ENCODE assay signal across 18 cellular contexts in genomic region chr7:152847491-152847890, GRCh38.
DNase-seq lines count a peak whose midpoint lies in the region; ATAC-seq and TF ChIP-seq lines count a peak whose summit lies in the region.
"Had no signal": no experiment of that assay in that cellular context is flagged by ENCODE, and none has a peak within 500 bp of the region (broad histone marks: within the 10 kb centered on the region; RNA-seq: fewer than 3 reads in every experiment).

No MANE protein-coding gene starts in this region.

- peaks cover 31% of the 10 kb centered on the region for H3K36me3 Mint-ChIP-seq in brain
- H3K36me3 Mint-ChIP-seq in neural crest cell (ENCODE audit: low read depth), result peaks cover 6% of the 10 kb centered on the region

- H3K4me2 ChIP-seq in Loucy (ENCODE audit: low read depth, low read length, poor library complexity, severe bottlenecking) (peak overlapping the region; percentile 25), mesendoderm (ENCODE audit: low read length) (no peak overlapping the region)

- H3K9me3 ChIP-seq in Loucy (ENCODE audit: insufficient read depth, low read depth, low read length), result no peaks in the 10 kb centered on the region
- H3K9me3 ChIP-seq: Peyer's patch had no signal

- no peaks in the 10 kb centered on the region for H3K79me2 ChIP-seq in Loucy (ENCODE audit: insufficient read depth, low read length)
- no peaks in the 10 kb centered on the region for H3K79me2 ChIP-seq in mesendoderm (ENCODE audit: control insufficient read depth, insufficient read depth, low read length)

- H3K27ac ChIP-seq in mesendoderm (ENCODE audit: low read depth, low read length) (no peak overlapping the region), coronary artery (no peak overlapping the region)
- H3K27ac ChIP-seq: Peyer's patch had no signal

- ATAC-seq in GM19324 (IDR thresholded peaks at IDR 0.05; ENCODE audit: low FRiP score, unreplicated experiment) (no peak), HG02938 (IDR thresholded peaks at IDR 0.05; ENCODE audit: unreplicated experiment) (no peak)
- ATAC-seq: GM12878 had no signal

- H2AFZ ChIP-seq in Loucy (ENCODE audit: low read length), result no peak overlapping the region

- no peaks in the 10 kb centered on the region for H3K9me3 Mint-ChIP-seq in brain
- no peaks in the 10 kb centered on the region for H3K9me3 Mint-ChIP-seq in neural crest cell
- H3K9me3 Mint-ChIP-seq: CD4-positive, alpha-beta memory T cell had no signal

- no peak overlapping the region for H3K23ac ChIP-seq in mesendoderm (ENCODE audit: low read length)

- DNase-seq in AG08395 (ENCODE audit: low spot score) (peak; percentile 0), neural crest cell (ENCODE audit: low read depth, low spot score) (no peak), mesendoderm (no peak), coronary artery (ENCODE audit: low spot score) (no peak)
- DNase-seq: CD4-positive, alpha-beta memory T cell; EL; GOT3; KBM-7; MV-4-11; NCI-H1436; NCI-H1930; NCI-H2171; Peyer's patch had no signal

- H3K36me3 ChIP-seq in Loucy (ENCODE audit: insufficient read depth, low read length), result no peaks in the 10 kb centered on the region
- H3K36me3 ChIP-seq in mesendoderm (ENCODE audit: control insufficient read depth, insufficient read depth, low read length), result no peaks in the 10 kb centered on the region
- H3K36me3 ChIP-seq: Peyer's patch had no signal

- H3K27ac Mint-ChIP-seq in brain, result peak overlapping the region in 3 of 5 experiments; percentile 28 to 79 (median 74)
- H3K27ac Mint-ChIP-seq in neural crest cell (ENCODE audit: unreplicated experiment), result peak overlapping the region; percentile 8
- H3K27ac Mint-ChIP-seq: CD4-positive, alpha-beta memory T cell had no signal

- no peaks in the 10 kb centered on the region for H3F3A ChIP-seq in Loucy (ENCODE audit: low read depth)

- H2BK5ac ChIP-seq in mesendoderm (ENCODE audit: low read length), result no peak overlapping the region

- H3K4me1 Mint-ChIP-seq in brain (peaks cover 10% of the 10 kb centered on the region), neural crest cell (no peaks in the 10 kb centered on the region)

- no peak overlapping the region for H2AK5ac ChIP-seq in mesendoderm (ENCODE audit: low read length)

- H3K4me1 ChIP-seq in Loucy (ENCODE audit: insufficient read depth, low read length, poor library complexity, severe bottlenecking) (peaks cover 3% of the 10 kb centered on the region), mesendoderm (ENCODE audit: control insufficient read depth, low read depth, low read length) (no peaks in the 10 kb centered on the region)
- H3K4me1 ChIP-seq: Peyer's patch had no signal

- no peak overlapping the region for H3K4me3 ChIP-seq in Loucy (ENCODE audit: low read length, poor library complexity, severe bottlenecking)
- H3K4me3 ChIP-seq in mesendoderm (ENCODE audit: low read length), result no peak overlapping the region
- H3K4me3 ChIP-seq in coronary artery, result no peak overlapping the region
- H3K4me3 ChIP-seq: GM12878, Peyer's patch had no signal

- WGBS in mesendoderm (ENCODE audit: extremely low coverage, insufficient coverage, low lambda C conversion rate), result no CpG with 5 or more reads among the region's 7 CpGs

- H2BK120ac ChIP-seq in mesendoderm (ENCODE audit: low read depth, low read length), result no peak overlapping the region

- H3K4ac ChIP-seq in mesendoderm (ENCODE audit: low read depth, low read length), result no peak overlapping the region

- no peak overlapping the region for H4K5ac ChIP-seq in mesendoderm (ENCODE audit: low read length)

- no peak overlapping the region for H3K9ac ChIP-seq in Loucy (ENCODE audit: low read depth, low read length, poor library complexity, severe bottlenecking)
- no peak overlapping the region for H3K9ac ChIP-seq in mesendoderm (ENCODE audit: low read length)

- no peak overlapping the region for H3K18ac ChIP-seq in mesendoderm (ENCODE audit: low read length)

- H3K27me3 Mint-ChIP-seq in brain, result peaks cover 8% of the 10 kb centered on the region
- no peaks in the 10 kb centered on the region for H3K27me3 Mint-ChIP-seq in neural crest cell (ENCODE audit: low read depth)
- H3K27me3 Mint-ChIP-seq: CD4-positive, alpha-beta memory T cell had no signal

- no peaks in the 10 kb centered on the region for H4K20me1 ChIP-seq in Loucy (ENCODE audit: insufficient read depth, low read length, poor library complexity, severe bottlenecking)

- H2BK15ac ChIP-seq in mesendoderm (replicated peaks; ENCODE audit: low read depth), result no peak overlapping the region

- TF ChIP-seq CTCF in Loucy (conservative IDR thresholded peaks at IDR 0.05; ENCODE audit: low read length), result no peak
- TF ChIP-seq CTCF in brain (conservative IDR thresholded peaks at IDR 0.05), result no peak
- TF ChIP-seq CTCF in neural crest cell (conservative IDR thresholded peaks at IDR 0.05), result no peak
- no peak for TF ChIP-seq CTCF in coronary artery (IDR thresholded peaks at IDR 0.05)

- H3K9me2 ChIP-seq in Loucy (replicated peaks; ENCODE audit: low read depth, low read length), result no peaks in the 10 kb centered on the region

- H3K4me3 Mint-ChIP-seq in brain (no peak overlapping the region), neural crest cell (no peak overlapping the region)
- H3K4me3 Mint-ChIP-seq: CD4-positive, alpha-beta memory T cell had no signal

- H3K56ac ChIP-seq in mesendoderm (ENCODE audit: low read length), result no peak overlapping the region

- H3K79me1 ChIP-seq in mesendoderm (ENCODE audit: low read length), result no peaks in the 10 kb centered on the region

- no peaks in the 10 kb centered on the region for H3K27me3 ChIP-seq in Loucy (ENCODE audit: insufficient read depth, low read length, poor library complexity, severe bottlenecking)
- no peaks in the 10 kb centered on the region for H3K27me3 ChIP-seq in mesendoderm (ENCODE audit: insufficient read depth, low read length, poor library complexity)
- H3K27me3 ChIP-seq: Peyer's patch had no signal

- H4K8ac ChIP-seq in mesendoderm (ENCODE audit: low read depth, low read length), result no peak overlapping the region
